7 cellular contexts compared by ENCODE assay signal in the genomic region with DNA sequence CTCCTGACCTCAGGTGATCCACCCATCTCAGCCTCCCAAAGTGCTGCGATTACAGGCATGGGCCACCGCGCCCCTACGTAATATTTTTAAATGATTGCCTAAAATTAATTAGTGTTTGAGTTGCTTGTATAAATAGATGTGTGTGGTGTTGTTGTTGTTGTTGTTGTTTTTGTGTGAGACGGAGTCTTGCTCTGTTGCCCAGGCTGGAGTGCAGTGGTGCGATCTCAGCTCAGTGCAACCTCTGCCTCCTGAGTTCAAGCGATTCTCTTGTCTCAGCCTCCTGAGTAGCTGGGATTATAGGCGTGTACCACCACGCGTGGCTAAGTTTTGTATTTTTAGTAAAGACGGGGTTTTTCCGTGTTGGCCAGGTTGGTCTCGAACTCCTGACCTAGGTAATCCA. TPM values are rescaled to one million over a fixed set of nuclear protein-coding genes. Genes with fewer than 3 reads are reported as not detected.
DNase-seq lines count a peak whose midpoint lies in the region; ATAC-seq and TF ChIP-seq lines count a peak whose summit lies in the region.
"Not testable (repeated sequence)": the region's sequence is repeated elsewhere in the genome, so short reads cannot be mapped to it uniquely, and the experiment has no call there.

No MANE protein-coding gene starts in this region.

- H3K4me1 Mint-ChIP-seq in CD4-positive, alpha-beta memory T cell = peaks cover 66 to 95% (median 83%) of the 10 kb centered on the region in 4 donors
- peaks cover 17 to 19% of the 10 kb centered on the region in 2 experiments for H3K4me1 Mint-ChIP-seq in H9
- H3K4me1 Mint-ChIP-seq in T-cell = peaks cover 90 to 94% (median 92%) of the 10 kb centered on the region in 3 donors
- H3K4me1 Mint-ChIP-seq in activated CD8-positive, alpha-beta T cell treated with anti-CD3 and anti-CD28 coated beads, Interleukin-2, amount 10 ng/mL, durations not matched to agents 7 days and 5 days (ENCODE audit: low read depth) = peaks cover 69% of the 10 kb centered on the region
- peaks cover 60 to 77% of the 10 kb centered on the region in 2 donors for H3K4me1 Mint-ChIP-seq in effector memory CD8-positive, alpha-beta T cell (ENCODE audit: low read depth in 2 of 2)
- peaks cover 83% of the 10 kb centered on the region for H3K4me1 Mint-ChIP-seq in stimulated activated naive CD8-positive, alpha-beta T cell treated with anti-CD3 and anti-CD28 coated beads, Interleukin-15, Interleukin-2, amounts not matched to agents 100 ng/mL and 50 ng/mL, for 24 hours (ENCODE audit: low read depth)

- CTCF ChIA-PET in CD4-positive, alpha-beta memory T cell (lab: Charles Lee; ENCODE audit: partially characterized antibody) = interaction anchor here (0.6 to 1.1 kb wide), 2 partner anchors 19 to 189 kb away, joined by 3 read pairs; no protein-coding TSS in a partner anchor
- CTCF ChIA-PET in T-cell (lab: Charles Lee) = interaction anchor here in 1 of 2 donors (1.0 kb wide), 2 partner anchors 15 to 26 kb away, joined by 3 read pairs; no protein-coding TSS in a partner anchor
- CTCF ChIA-PET in activated CD8-positive, alpha-beta T cell treated with anti-CD3 and anti-CD28 coated beads, Interleukin-2, amount 10 ng/mL, durations not matched to agents 7 days and 5 days (lab: Charles Lee) = interaction anchor here (1.3 kb wide), 1 partner anchor 111 kb away, joined by 8 read pairs; no protein-coding TSS in a partner anchor

- not testable (repeated sequence) for H3K27me3 ChIP-seq in CD4-positive, alpha-beta memory T cell (ENCODE audit: insufficient read depth, low read length); H9 (ENCODE audit: insufficient read depth, low read length); vagina

- not testable (repeated sequence) for ATAC-seq in T-cell (replicated peaks in 1 of 4); activated CD8-positive, alpha-beta T cell treated with anti-CD3 and anti-CD28 coated beads, Interleukin-2, amount 10 ng/mL, durations not matched to agents 7 days and 5 days; effector memory CD8-positive, alpha-beta T cell (replicated peaks)

- not testable (repeated sequence) for H3K4me3 ChIP-seq in CD4-positive, alpha-beta memory T cell (ENCODE audit: low read length in 2 of 2); vagina

- H3K27ac ChIP-seq in CD4-positive, alpha-beta memory T cell (ENCODE audit: low read depth, low read length); H9 (ENCODE audit: insufficient read length, low read depth, low read length): not testable (repeated sequence)
- peak overlapping the region; percentile 76 for H3K27ac ChIP-seq in vagina

- 100% methylated on average over 1 of the region's 13 CpGs for WGBS in H9 (ENCODE audit: extremely low coverage, insufficient read length, low lambda C conversion rate)

- H4K5ac ChIP-seq in H9 (ENCODE audit: insufficient read length, low read depth, low read length) = not testable (repeated sequence)

- POLR2A ChIA-PET in CD4-positive, alpha-beta memory T cell (lab: Charles Lee; ENCODE audit: partially characterized antibody) = interaction anchor here (0.8 to 2.5 kb wide), 2 partner anchors 12 to 47 kb away, joined by 3 to 5 read pairs; no protein-coding TSS in a partner anchor
- POLR2A ChIA-PET in T-cell (lab: Charles Lee) = interaction anchor here (0.6 to 0.9 kb wide), 2 partner anchors 38 to 111 kb away, joined by 3 read pairs; no protein-coding TSS in a partner anchor
- POLR2A ChIA-PET in activated CD8-positive, alpha-beta T cell treated with anti-CD3 and anti-CD28 coated beads, Interleukin-2, amount 10 ng/mL, durations not matched to agents 7 days and 5 days (lab: Charles Lee) = not testable (repeated sequence)

- not testable (repeated sequence) for H3K9ac ChIP-seq in H9 (ENCODE audit: extremely low read depth, insufficient read length, low read length)

- not testable (repeated sequence) for H3K27me3 Mint-ChIP-seq in CD4-positive, alpha-beta memory T cell; H9 (ENCODE audit: low read depth); T-cell; activated CD8-positive, alpha-beta T cell treated with anti-CD3 and anti-CD28 coated beads, Interleukin-2, amount 10 ng/mL, durations not matched to agents 7 days and 5 days (ENCODE audit: low read depth); effector memory CD8-positive, alpha-beta T cell; stimulated activated naive CD8-positive, alpha-beta T cell treated with anti-CD3 and anti-CD28 coated beads, Interleukin-15, Interleukin-2, amounts not matched to agents 100 ng/mL and 50 ng/mL, for 24 hours

- not testable (repeated sequence) for H3K9me3 Mint-ChIP-seq in CD4-positive, alpha-beta memory T cell; H9; T-cell; activated CD8-positive, alpha-beta T cell treated with anti-CD3 and anti-CD28 coated beads, Interleukin-2, amount 10 ng/mL, durations not matched to agents 7 days and 5 days (ENCODE audit: insufficient read depth); effector memory CD8-positive, alpha-beta T cell; stimulated activated naive CD8-positive, alpha-beta T cell treated with anti-CD3 and anti-CD28 coated beads, Interleukin-15, Interleukin-2, amounts not matched to agents 100 ng/mL and 50 ng/mL, for 24 hours

- H2AK5ac ChIP-seq in H9 (ENCODE audit: insufficient read length, low read length) = not testable (repeated sequence)

- peaks cover 13% of the 10 kb centered on the region for H3K36me3 ChIP-seq in CD4-positive, alpha-beta memory T cell (ENCODE audit: insufficient read depth, low read length)
- not testable (repeated sequence) for H3K36me3 ChIP-seq in vagina

- H4K20me1 ChIP-seq in H9 (ENCODE audit: control insufficient read depth, insufficient read depth, insufficient read length) = not testable (repeated sequence)

- H3K4me3 Mint-ChIP-seq in CD4-positive, alpha-beta memory T cell = peak overlapping the region in 6 of 8 donors; percentile 10 to 73 (median 46)
- not testable (repeated sequence) for H3K4me3 Mint-ChIP-seq in H9; activated CD8-positive, alpha-beta T cell treated with anti-CD3 and anti-CD28 coated beads, Interleukin-2, amount 10 ng/mL, durations not matched to agents 7 days and 5 days; effector memory CD8-positive, alpha-beta T cell; stimulated activated naive CD8-positive, alpha-beta T cell treated with anti-CD3 and anti-CD28 coated beads, Interleukin-15, Interleukin-2, amounts not matched to agents 100 ng/mL and 50 ng/mL, for 24 hours
- H3K4me3 Mint-ChIP-seq in T-cell = peak overlapping the region in 1 of 3 donors; percentile 8

- H2BK20ac ChIP-seq in H9 (ENCODE audit: low read depth, low read length, poor library complexity, severe bottlenecking) = not testable (repeated sequence)

- H4K91ac ChIP-seq in H9 (ENCODE audit: insufficient read length, low read depth, low read length) = not testable (repeated sequence)

- H3K4ac ChIP-seq in H9 (ENCODE audit: low read depth, low read length) = not testable (repeated sequence)

- not testable (repeated sequence) for TF ChIP-seq POLR2A in vagina (IDR thresholded peaks at IDR 0.05)

- DNase-seq in CD4-positive, alpha-beta memory T cell; H9; T-cell; activated CD8-positive, alpha-beta T cell treated with anti-CD3 and anti-CD28 coated beads, Interleukin-2, amount 10 ng/mL, durations not matched to agents 7 days and 5 days; effector memory CD8-positive, alpha-beta T cell; vagina (ENCODE audit: extremely low spot score in 2 of 2): not testable (repeated sequence)

- not testable (repeated sequence) for H2BK5ac ChIP-seq in H9 (ENCODE audit: insufficient read length, low read length)

- H2AFZ ChIP-seq in H9 (ENCODE audit: low read length) = not testable (repeated sequence)

- H2BK120ac ChIP-seq in H9 (ENCODE audit: low read depth, low read length, poor library complexity, severe bottlenecking) = not testable (repeated sequence)

- H3K79me2 ChIP-seq in H9 (ENCODE audit: insufficient read depth, low read length) = peaks cover 40% of the 10 kb centered on the region; the same call in 1 of the 2 replicates

- H3K23ac ChIP-seq in H9 (ENCODE audit: insufficient read length, low read depth, low read length) = not testable (repeated sequence)

- peaks cover 96% of the 10 kb centered on the region for H3K4me1 ChIP-seq in CD4-positive, alpha-beta memory T cell (ENCODE audit: insufficient read depth, low read length)
- H3K4me1 ChIP-seq in H9 (ENCODE audit: insufficient read depth, low read length) = not testable (repeated sequence)
- peaks cover 33% of the 10 kb centered on the region for H3K4me1 ChIP-seq in vagina

- not testable (repeated sequence) for TF ChIP-seq CTCF in H9 (conservative IDR thresholded peaks at IDR 0.05); vagina (IDR thresholded peaks at IDR 0.05)

- H3K79me1 ChIP-seq in H9 (ENCODE audit: insufficient read depth, low read depth, low read length, poor library complexity, severe bottlenecking) = not testable (repeated sequence)

- H3K9me3 ChIP-seq in CD4-positive, alpha-beta memory T cell (ENCODE audit: control insufficient read depth in 1 of 2, low read length in 2 of 2); H9 (ENCODE audit: control insufficient read depth, low read depth, low read length); vagina: not testable (repeated sequence)

- H3K23me2 ChIP-seq in H9 (ENCODE audit: insufficient read length, low read depth, low read length, poor library complexity, severe bottlenecking) = not testable (repeated sequence)

- peaks cover 37 to 60% of the 10 kb centered on the region in 2 donors for H3K36me3 Mint-ChIP-seq in CD4-positive, alpha-beta memory T cell
- not testable (repeated sequence) for H3K36me3 Mint-ChIP-seq in H9 (ENCODE audit: insufficient read depth in 1 of 3, low read depth in 3 of 3)
- H3K36me3 Mint-ChIP-seq in T-cell = peaks cover 48% of the 10 kb centered on the region
- H3K36me3 Mint-ChIP-seq in activated CD8-positive, alpha-beta T cell treated with anti-CD3 and anti-CD28 coated beads, Interleukin-2, amount 10 ng/mL, durations not matched to agents 7 days and 5 days (ENCODE audit: low read depth) = peaks cover 54% of the 10 kb centered on the region
- H3K36me3 Mint-ChIP-seq in effector memory CD8-positive, alpha-beta T cell (ENCODE audit: insufficient read depth) = peaks cover 37% of the 10 kb centered on the region
- H3K36me3 Mint-ChIP-seq in stimulated activated naive CD8-positive, alpha-beta T cell treated with anti-CD3 and anti-CD28 coated beads, Interleukin-15, Interleukin-2, amounts not matched to agents 100 ng/mL and 50 ng/mL, for 24 hours (ENCODE audit: low read depth) = peaks cover 26% of the 10 kb centered on the region

- not testable (repeated sequence) for H3K14ac ChIP-seq in H9 (ENCODE audit: insufficient read depth, low read length)

- not testable (repeated sequence) for H4K8ac ChIP-seq in H9 (replicated peaks; ENCODE audit: insufficient read length, low read depth, low read length)

- H3K18ac ChIP-seq in H9 (ENCODE audit: insufficient read length, low read depth, low read length) = not testable (repeated sequence)

- H3K4me2 ChIP-seq in H9 (ENCODE audit: insufficient read depth, insufficient read length, low read length) = not testable (repeated sequence)

- intact Hi-C loops in CD4-positive, alpha-beta memory T cell (cut with micrococcal nuclease); vagina (cut with DNase I): not testable (repeated sequence)

- H3K56ac ChIP-seq in H9 (ENCODE audit: insufficient read length, low read depth, low read length) = not testable (repeated sequence)

- H3K27ac Mint-ChIP-seq in CD4-positive, alpha-beta memory T cell = peak overlapping the region in 4 of 7 donors; percentile 11 to 71 (median 46)
- H3K27ac Mint-ChIP-seq in H9 = peak overlapping the region in 2 of 3 experiments; percentile 25 to 58; a peak in 2 of 7 replicates
- peak overlapping the region; percentile 16 to 18 for H3K27ac Mint-ChIP-seq in T-cell
- H3K27ac Mint-ChIP-seq in activated CD8-positive, alpha-beta T cell treated with anti-CD3 and anti-CD28 coated beads, Interleukin-2, amount 10 ng/mL, durations not matched to agents 7 days and 5 days = peak overlapping the region; percentile 20
- H3K27ac Mint-ChIP-seq in effector memory CD8-positive, alpha-beta T cell = peak overlapping the region; percentile 73 to 74
- peak overlapping the region; percentile 15 for H3K27ac Mint-ChIP-seq in stimulated activated naive CD8-positive, alpha-beta T cell treated with anti-CD3 and anti-CD28 coated beads, Interleukin-15, Interleukin-2, amounts not matched to agents 100 ng/mL and 50 ng/mL, for 24 hours

- not testable (repeated sequence) for H2BK15ac ChIP-seq in H9 (ENCODE audit: low read depth, low read length)

- not testable (repeated sequence) for H2BK12ac ChIP-seq in H9 (ENCODE audit: insufficient read length, low read depth, low read length)

- not testable (repeated sequence) for H3T11ph ChIP-seq in H9 (ENCODE audit: low read length)

RNA-seq across cellular contexts. Expression of a gene that starts 14.4 kb away (rescaled TPM):
- total RNA-seq in CD4-positive, alpha-beta memory T cell = 100 to 1,000 TPM; 168 to 180 TPM
- 100 to 1,000 TPM; 134 to 165 TPM for polyA plus RNA-seq in CD4-positive, alpha-beta memory T cell
- total RNA-seq in H9 (2021) = 16.4 and 18.0 TPM in 2 replicates
- 100 to 1,000 TPM; 123 to 151 (median 136) TPM for total RNA-seq in T-cell
- 10 to 100 TPM; 71.5 to 72.2 TPM for total RNA-seq in activated CD8-positive, alpha-beta T cell treated with anti-CD3 and anti-CD28 coated beads, Interleukin-2, amount 10 ng/mL, durations not matched to agents 7 days and 5 days
- 42.5 TPM for total RNA-seq in vagina

Comparison
In these comparisons a context has a peak if more than half of its experiments do, and no peak if none do; other contexts are left out.
1. H3K27ac Mint-ChIP-seq: peak in every context shown above with its lines; median percentile 74 in effector memory CD8-positive, alpha-beta T cell; 46 in CD4-positive, alpha-beta memory T cell; 42 in H9; 20 in activated CD8-positive, alpha-beta T cell treated with anti-CD3 and anti-CD28 coated beads, Interleukin-2, amount 10 ng/mL, durations not matched to agents 7 days and 5 days; 17 in T-cell; 15 in stimulated activated naive CD8-positive, alpha-beta T cell treated with anti-CD3 and anti-CD28 coated beads, Interleukin-15, Interleukin-2, amounts not matched to agents 100 ng/mL and 50 ng/mL, for 24 hours.